ENCODE assay signal across 15 cellular contexts in genomic region chr2:107133412-107133811, GRCh38.
DNase-seq lines count a peak whose midpoint lies in the region; ATAC-seq, FAIRE-seq and TF ChIP-seq lines count a peak whose summit lies in the region.
"Had no signal": no experiment of that assay in that cellular context is flagged by ENCODE, and none has a peak within 500 bp of the region (broad histone marks: within the 10 kb centered on the region; RNA-seq: fewer than 3 reads in every experiment).

No MANE protein-coding gene starts in this region.

- H3K9me3 ChIP-seq in BLaER1 (peaks cover 5% of the 10 kb centered on the region; the same call in 1 of the 2 replicates), Karpas-422 (ENCODE audit: low read length) (no peaks in the 10 kb centered on the region)
- H3K9me3 ChIP-seq: BE2C, Caco-2 had no signal

- FAIRE-seq in GM12892 (lab: Jason Lieb, UNC) (peak; percentile 58), urothelium cell line (lab: Jason Lieb, UNC) (peak; percentile 98)

- no peak overlapping the region for H2AFZ ChIP-seq in Karpas-422 (ENCODE audit: low read length)
- H2AFZ ChIP-seq: GM23248 had no signal

- no peak overlapping the region for H3K27ac ChIP-seq in BLaER1
- peak overlapping the region; percentile 96 for H3K27ac ChIP-seq in Karpas-422 (ENCODE audit: low read length)
- H3K27ac ChIP-seq: GM23248, HL-60, KMS-11 had no signal

- DNase-seq in GM12892 (ENCODE audit: insufficient read length) (no peak), Karpas-422 (no peak), urothelium cell line (ENCODE audit: low spot score) (no peak), AML-193 (lab: John Stamatoyannopoulos, UW) (no peak), HuH-7 (ENCODE audit: low spot score) (no peak)
- DNase-seq: BE2C; Caco-2; CD8-positive, alpha-beta memory T cell; DND-41; GM23248; H7 had no signal

- TF ChIP-seq POLR2A in GM12892 (IDR thresholded peaks at IDR 0.05; ENCODE audit: low read depth, low read length): no peak

- H3K4me3 ChIP-seq in BLaER1 (no peak overlapping the region), Karpas-422 (ENCODE audit: low read length) (peak overlapping the region; percentile 63)
- H3K4me3 ChIP-seq: GM23248 had no signal

- H3K9ac ChIP-seq in BLaER1 (no peak overlapping the region), Karpas-422 (ENCODE audit: low read length) (peak overlapping the region; percentile 72)
- H3K9ac ChIP-seq: GM23248, KMS-11 had no signal

- H3K27me3 ChIP-seq in BLaER1 (no peaks in the 10 kb centered on the region), Karpas-422 (ENCODE audit: low read length) (no peaks in the 10 kb centered on the region)
- H3K27me3 ChIP-seq: BE2C had no signal

- no peak for ATAC-seq in HG03196 (IDR thresholded peaks at IDR 0.05; ENCODE audit: unreplicated experiment)

- H3K79me2 ChIP-seq in Karpas-422 (ENCODE audit: low read length): no peaks in the 10 kb centered on the region

- H3K4me1 ChIP-seq in BLaER1: peaks cover 36% of the 10 kb centered on the region
- peaks cover 82% of the 10 kb centered on the region for H3K4me1 ChIP-seq in Karpas-422 (ENCODE audit: low read length)
- H3K4me1 ChIP-seq: BE2C, Caco-2 had no signal

- no peaks in the 10 kb centered on the region for H3K36me3 ChIP-seq in BLaER1
- peaks cover 13% of the 10 kb centered on the region; the same call in 1 of the 2 replicates for H3K36me3 ChIP-seq in Karpas-422 (ENCODE audit: insufficient read depth, low read length)
- H3K36me3 ChIP-seq: BE2C had no signal

- H4K20me1 ChIP-seq in BLaER1 (no peaks in the 10 kb centered on the region), Karpas-422 (ENCODE audit: insufficient read depth, low read depth, low read length) (no peaks in the 10 kb centered on the region)

- peak overlapping the region; percentile 64 for H3K4me2 ChIP-seq in BLaER1
- H3K4me2 ChIP-seq in Karpas-422 (ENCODE audit: low read depth, low read length, poor library complexity, severe bottlenecking): peak overlapping the region; percentile 77
- H3K4me2 ChIP-seq: KMS-11 had no signal

- no peaks in the 10 kb centered on the region for H3K9me2 ChIP-seq in Karpas-422 (replicated peaks; ENCODE audit: insufficient read depth, low read length)
